9 cellular contexts compared by ENCODE assay signal in genomic region chr16:54284319-54284930, GRCh38. TPM values are rescaled to one million over a fixed set of nuclear protein-coding genes. Genes with fewer than 3 reads are reported as not detected.
A peak's percentile ranks its signal among the peaks of the same experiment; 100 is the strongest.
DNase-seq lines count a peak whose midpoint lies in the region; ATAC-seq and TF ChIP-seq lines count a peak whose summit lies in the region.
"Had no signal": no experiment of that assay in that cellular context is flagged by ENCODE, and none has a peak within 500 bp of the region (broad histone marks: within the 10 kb centered on the region; RNA-seq: fewer than 3 reads in every experiment).

No MANE protein-coding gene starts in this region.

- peaks cover 68% of the 10 kb centered on the region for H3K27me3 Mint-ChIP-seq in mesothelial cell of epicardium (ENCODE audit: low read depth)

- POLR2A ChIA-PET in OCI-LY7 (lab: Charles Lee): no interaction called here

- CTCF ChIA-PET in OCI-LY7 (lab: Charles Lee; ENCODE audit: unreplicated experiment): no interaction called here

- intact Hi-C loops in OCI-LY7 (cut with micrococcal nuclease; ENCODE audit: unreplicated experiment): no loop called here

- H3K4me3 Mint-ChIP-seq in mesothelial cell of epicardium: peak overlapping the region; percentile 95

- H3K27ac Mint-ChIP-seq in mesothelial cell of epicardium: peak overlapping the region; percentile 96

- H3K9me2 ChIP-seq in OCI-LY7 (ENCODE audit: insufficient read depth, low read length): no peaks in the 10 kb centered on the region

- H3K27me3 ChIP-seq in HUES48 (ENCODE audit: control insufficient read depth, insufficient read depth, low read length): peaks cover 88% of the 10 kb centered on the region

- H3K9me3 ChIP-seq in HUES48 (ENCODE audit: control insufficient read depth, insufficient read depth, low read length) (no peaks in the 10 kb centered on the region), OCI-LY7 (ENCODE audit: low read length) (no peaks in the 10 kb centered on the region)

- H3K9ac ChIP-seq in HUES48 (ENCODE audit: low read depth, low read length): no peak overlapping the region

- H3K4me3 ChIP-seq in AG10803 (ENCODE audit: low read length) (peak overlapping the region; percentile 81), HUES48 (ENCODE audit: low read depth, low read length) (peak overlapping the region; percentile 86), OCI-LY7 (ENCODE audit: low read depth, low read length, poor library complexity, severe bottlenecking) (no peak overlapping the region)

- H3K36me3 ChIP-seq in HUES48 (ENCODE audit: control insufficient read depth, insufficient read depth, low read length) (no peaks in the 10 kb centered on the region), OCI-LY7 (ENCODE audit: insufficient read depth, low read length) (no peaks in the 10 kb centered on the region)

- peaks cover 16% of the 10 kb centered on the region for H3K36me3 Mint-ChIP-seq in mesothelial cell of epicardium

- no peaks in the 10 kb centered on the region for H4K20me1 ChIP-seq in OCI-LY7 (ENCODE audit: insufficient read depth, low read length)

- H3K4me2 ChIP-seq in OCI-LY7 (ENCODE audit: low read length): no peak overlapping the region

- H3K4me1 ChIP-seq in HUES48 (ENCODE audit: control insufficient read depth, insufficient read depth, low read length) (peaks cover 24% of the 10 kb centered on the region), OCI-LY7 (ENCODE audit: insufficient read depth, low read length, poor library complexity, severe bottlenecking) (no peaks in the 10 kb centered on the region)

- no peaks in the 10 kb centered on the region for H3K9me3 Mint-ChIP-seq in mesothelial cell of epicardium

- peaks cover 29% of the 10 kb centered on the region for H3K4me1 Mint-ChIP-seq in mesothelial cell of epicardium

- ATAC-seq in GM21381 (IDR thresholded peaks at IDR 0.05; ENCODE audit: unreplicated experiment) (no peak), HG02970 (IDR thresholded peaks at IDR 0.05; ENCODE audit: low FRiP score, unreplicated experiment) (no peak)

- no TSS peak for BruUV-seq in OCI-LY7 (replicated peaks; lab: Mats Ljungman, UMichigan)

- TF ChIP-seq CTCF in AG10803 (conservative IDR thresholded peaks at IDR 0.05; ENCODE audit: low read length) (no peak), mesothelial cell of epicardium (IDR thresholded peaks at IDR 0.05; ENCODE audit: unreplicated experiment) (no peak), OCI-LY7 (conservative IDR thresholded peaks at IDR 0.05; ENCODE audit: low read length) (no peak)

- no peak overlapping the region for H2AFZ ChIP-seq in OCI-LY7 (ENCODE audit: low read length)

- H3K79me2 ChIP-seq in OCI-LY7 (ENCODE audit: insufficient read depth, low read depth, low read length): no peaks in the 10 kb centered on the region

- DNase-seq in AG10803 (ENCODE audit: low read depth) (peak; percentile 21), dermis blood vessel endothelial cell (peak; percentile 9), mesothelial cell of epicardium (ENCODE audit: low spot score in 2 of 2, unreplicated experiment in 2 of 2) (no peak), NCI-H2107 (lab: John Stamatoyannopoulos, UW) (no peak), OCI-LY7 (ENCODE audit: low spot score) (no peak)
- DNase-seq: IMR-90 had no signal

- H3K27ac ChIP-seq in HUES48 (ENCODE audit: low read depth, low read length) (no peak overlapping the region), OCI-LY7 (ENCODE audit: low read depth, low read length, poor library complexity, severe bottlenecking) (no peak overlapping the region)

RNA-seq across cellular contexts. Expression of gene IRX3, which starts 2.2 kb away (rescaled TPM):
- total RNA-seq in dermis blood vessel endothelial cell (0.88 and 1.0 TPM in 2 replicates), mesothelial cell of epicardium (40.3 to 45.8 TPM (median 45.2 TPM) in 3 replicates), OCI-LY7 (2022) (not detected in 2 replicates)
- total RNA-seq in OCI-LY7 (2014; rRNA removed; shearing (Covaris generic)): not detected in 2 replicates
- total RNA-seq: IMR-90 had no signal

Comparison
In these comparisons a context has a peak if more than half of its experiments do, and no peak if none do; other contexts are left out.
1. DNase-seq: peak in AG10803 (single experiment) and dermis blood vessel endothelial cell (single experiment); none in mesothelial cell of epicardium (0 of 2), NCI-H2107 (single experiment) and OCI-LY7 (single experiment).
2. RNA of gene IRX3, which starts 2.2 kb away (total RNA-seq): 40.3 to 45.8 TPM in mesothelial cell of epicardium; 0.88 to 1.0 TPM in dermis blood vessel endothelial cell and not detected in OCI-LY7; every median in the first group is over 10 times any median in the second.